ENCODE assay signal across 1 cellular context in the genomic region with DNA sequence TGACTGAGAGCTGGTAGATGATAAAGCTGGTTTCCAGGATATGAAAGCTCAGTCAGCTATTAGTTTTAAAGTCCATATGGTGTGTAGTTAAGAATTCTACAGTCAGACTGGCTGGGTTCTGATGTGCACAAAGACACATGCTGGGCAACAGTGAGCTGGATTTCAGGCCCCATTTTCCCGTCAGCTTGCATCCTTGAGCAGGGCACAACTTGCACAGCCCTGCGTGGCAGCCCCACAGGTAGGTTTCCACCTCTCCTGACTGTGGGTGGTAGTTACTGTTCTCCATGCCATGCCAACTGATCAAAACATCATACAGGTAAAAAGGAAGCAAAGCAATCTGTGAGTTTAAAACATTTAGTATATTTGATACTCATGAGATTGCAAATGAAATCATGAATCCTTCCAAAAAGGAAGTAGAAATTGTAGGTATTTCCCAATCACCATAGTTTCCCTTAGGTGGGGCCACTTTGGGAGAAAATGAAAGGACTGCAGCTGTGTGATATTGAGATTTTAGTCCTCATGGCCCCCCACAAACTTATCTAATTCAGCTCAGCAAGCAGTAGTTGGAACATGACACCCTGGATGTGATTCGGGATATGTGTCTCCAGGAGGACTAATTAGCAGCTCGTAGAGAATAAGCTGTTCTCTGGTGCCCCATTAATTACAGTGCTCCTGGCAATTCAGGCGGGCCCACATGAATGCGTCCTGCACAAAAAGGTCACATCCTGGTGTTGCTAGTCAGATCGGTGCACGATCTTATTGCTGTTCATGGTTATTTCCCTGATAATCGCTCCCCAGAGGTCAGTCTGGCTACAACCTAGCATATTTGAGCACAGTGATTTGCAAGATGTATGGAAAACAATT.
TF ChIP-seq lines count a peak whose summit lies in the region.

No MANE protein-coding gene starts in this region.

TF ChIP-seq in GM23338, 12 proteins besides CTCF, POLR2A, EP300 and RAD21 (continued from another document):
- TF ChIP-seq STAT1 (IDR thresholded peaks at IDR 0.05; ENCODE audit: unreplicated experiment) = no peak
- TF ChIP-seq, protein P1, sequence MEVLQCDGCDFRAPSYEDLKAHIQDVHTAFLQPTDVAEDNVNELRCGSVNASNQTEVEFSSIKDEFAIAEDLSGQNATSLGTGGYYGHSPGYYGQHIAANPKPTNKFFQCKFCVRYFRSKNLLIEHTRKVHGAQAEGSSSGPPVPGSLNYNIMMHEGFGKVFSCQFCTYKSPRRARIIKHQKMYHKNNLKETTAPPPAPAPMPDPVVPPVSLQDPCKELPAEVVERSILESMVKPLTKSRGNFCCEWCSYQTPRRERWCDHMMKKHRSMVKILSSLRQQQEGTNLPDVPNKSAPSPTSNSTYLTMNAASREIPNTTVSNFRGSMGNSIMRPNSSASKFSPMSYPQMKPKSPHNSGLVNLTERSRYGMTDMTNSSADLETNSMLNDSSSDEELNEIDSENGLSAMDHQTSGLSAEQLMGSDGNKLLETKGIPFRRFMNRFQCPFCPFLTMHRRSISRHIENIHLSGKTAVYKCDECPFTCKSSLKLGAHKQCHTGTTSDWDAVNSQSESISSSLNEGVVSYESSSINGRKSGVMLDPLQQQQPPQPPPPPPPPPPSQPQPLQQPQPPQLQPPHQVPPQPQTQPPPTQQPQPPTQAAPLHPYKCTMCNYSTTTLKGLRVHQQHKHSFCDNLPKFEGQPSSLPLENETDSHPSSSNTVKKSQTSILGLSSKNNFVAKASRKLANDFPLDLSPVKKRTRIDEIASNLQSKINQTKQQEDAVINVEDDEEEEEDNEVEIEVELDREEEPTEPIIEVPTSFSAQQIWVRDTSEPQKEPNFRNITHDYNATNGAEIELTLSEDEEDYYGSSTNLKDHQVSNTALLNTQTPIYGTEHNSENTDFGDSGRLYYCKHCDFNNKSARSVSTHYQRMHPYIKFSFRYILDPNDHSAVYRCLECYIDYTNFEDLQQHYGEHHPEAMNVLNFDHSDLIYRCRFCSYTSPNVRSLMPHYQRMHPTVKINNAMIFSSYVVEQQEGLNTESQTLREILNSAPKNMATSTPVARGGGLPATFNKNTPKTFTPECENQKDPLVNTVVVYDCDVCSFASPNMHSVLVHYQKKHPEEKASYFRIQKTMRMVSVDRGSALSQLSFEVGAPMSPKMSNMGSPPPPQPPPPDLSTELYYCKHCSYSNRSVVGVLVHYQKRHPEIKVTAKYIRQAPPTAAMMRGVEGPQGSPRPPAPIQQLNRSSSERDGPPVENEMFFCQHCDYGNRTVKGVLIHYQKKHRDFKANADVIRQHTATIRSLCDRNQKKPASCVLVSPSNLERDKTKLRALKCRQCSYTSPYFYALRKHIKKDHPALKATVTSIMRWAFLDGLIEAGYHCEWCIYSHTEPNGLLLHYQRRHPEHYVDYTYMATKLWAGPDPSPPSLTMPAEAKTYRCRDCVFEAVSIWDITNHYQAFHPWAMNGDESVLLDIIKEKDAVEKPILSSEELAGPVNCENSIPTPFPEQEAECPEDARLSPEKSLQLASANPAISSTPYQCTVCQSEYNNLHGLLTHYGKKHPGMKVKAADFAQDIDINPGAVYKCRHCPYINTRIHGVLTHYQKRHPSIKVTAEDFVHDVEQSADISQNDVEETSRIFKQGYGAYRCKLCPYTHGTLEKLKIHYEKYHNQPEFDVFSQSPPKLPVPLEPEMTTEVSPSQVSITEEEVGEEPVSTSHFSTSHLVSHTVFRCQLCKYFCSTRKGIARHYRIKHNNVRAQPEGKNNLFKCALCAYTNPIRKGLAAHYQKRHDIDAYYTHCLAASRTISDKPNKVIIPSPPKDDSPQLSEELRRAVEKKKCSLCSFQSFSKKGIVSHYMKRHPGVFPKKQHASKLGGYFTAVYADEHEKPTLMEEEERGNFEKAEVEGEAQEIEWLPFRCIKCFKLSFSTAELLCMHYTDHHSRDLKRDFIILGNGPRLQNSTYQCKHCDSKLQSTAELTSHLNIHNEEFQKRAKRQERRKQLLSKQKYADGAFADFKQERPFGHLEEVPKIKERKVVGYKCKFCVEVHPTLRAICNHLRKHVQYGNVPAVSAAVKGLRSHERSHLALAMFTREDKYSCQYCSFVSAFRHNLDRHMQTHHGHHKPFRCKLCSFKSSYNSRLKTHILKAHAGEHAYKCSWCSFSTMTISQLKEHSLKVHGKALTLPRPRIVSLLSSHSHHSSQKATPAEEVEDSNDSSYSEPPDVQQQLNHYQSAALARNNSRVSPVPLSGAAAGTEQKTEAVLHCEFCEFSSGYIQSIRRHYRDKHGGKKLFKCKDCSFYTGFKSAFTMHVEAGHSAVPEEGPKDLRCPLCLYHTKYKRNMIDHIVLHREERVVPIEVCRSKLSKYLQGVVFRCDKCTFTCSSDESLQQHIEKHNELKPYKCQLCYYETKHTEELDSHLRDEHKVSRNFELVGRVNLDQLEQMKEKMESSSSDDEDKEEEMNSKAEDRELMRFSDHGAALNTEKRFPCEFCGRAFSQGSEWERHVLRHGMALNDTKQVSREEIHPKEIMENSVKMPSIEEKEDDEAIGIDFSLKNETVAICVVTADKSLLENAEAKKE (CRISPR knock-in tag; IDR thresholded peaks at IDR 0.05) = no peak
- no peak for TF ChIP-seq ZNF331 (CRISPR knock-in tag; IDR thresholded peaks at IDR 0.05; ENCODE audit: low read depth)
- no peak for TF ChIP-seq CREB1 (CRISPR knock-in tag; IDR thresholded peaks at IDR 0.05; ENCODE audit: low read depth)
- TF ChIP-seq, protein P2, sequence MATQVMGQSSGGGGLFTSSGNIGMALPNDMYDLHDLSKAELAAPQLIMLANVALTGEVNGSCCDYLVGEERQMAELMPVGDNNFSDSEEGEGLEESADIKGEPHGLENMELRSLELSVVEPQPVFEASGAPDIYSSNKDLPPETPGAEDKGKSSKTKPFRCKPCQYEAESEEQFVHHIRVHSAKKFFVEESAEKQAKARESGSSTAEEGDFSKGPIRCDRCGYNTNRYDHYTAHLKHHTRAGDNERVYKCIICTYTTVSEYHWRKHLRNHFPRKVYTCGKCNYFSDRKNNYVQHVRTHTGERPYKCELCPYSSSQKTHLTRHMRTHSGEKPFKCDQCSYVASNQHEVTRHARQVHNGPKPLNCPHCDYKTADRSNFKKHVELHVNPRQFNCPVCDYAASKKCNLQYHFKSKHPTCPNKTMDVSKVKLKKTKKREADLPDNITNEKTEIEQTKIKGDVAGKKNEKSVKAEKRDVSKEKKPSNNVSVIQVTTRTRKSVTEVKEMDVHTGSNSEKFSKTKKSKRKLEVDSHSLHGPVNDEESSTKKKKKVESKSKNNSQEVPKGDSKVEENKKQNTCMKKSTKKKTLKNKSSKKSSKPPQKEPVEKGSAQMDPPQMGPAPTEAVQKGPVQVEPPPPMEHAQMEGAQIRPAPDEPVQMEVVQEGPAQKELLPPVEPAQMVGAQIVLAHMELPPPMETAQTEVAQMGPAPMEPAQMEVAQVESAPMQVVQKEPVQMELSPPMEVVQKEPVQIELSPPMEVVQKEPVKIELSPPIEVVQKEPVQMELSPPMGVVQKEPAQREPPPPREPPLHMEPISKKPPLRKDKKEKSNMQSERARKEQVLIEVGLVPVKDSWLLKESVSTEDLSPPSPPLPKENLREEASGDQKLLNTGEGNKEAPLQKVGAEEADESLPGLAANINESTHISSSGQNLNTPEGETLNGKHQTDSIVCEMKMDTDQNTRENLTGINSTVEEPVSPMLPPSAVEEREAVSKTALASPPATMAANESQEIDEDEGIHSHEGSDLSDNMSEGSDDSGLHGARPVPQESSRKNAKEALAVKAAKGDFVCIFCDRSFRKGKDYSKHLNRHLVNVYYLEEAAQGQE (IDR thresholded peaks at IDR 0.05; ENCODE audit: unreplicated experiment) = no peak
TF ChIP-seq in GM23338: peak in this region for 1.
